ENCODE assay signal across 31 cellular contexts in genomic region chr15:29728418-29728817, GRCh38.
"Had no signal": no experiment of that assay in that cellular context is flagged by ENCODE, and none has a peak within 500 bp of the region (broad histone marks: within the 10 kb centered on the region; RNA-seq: fewer than 3 reads in every experiment).

No MANE protein-coding gene starts in this region.

- H3K36me3 Mint-ChIP-seq: activated CD4-positive, alpha-beta memory T cell treated with anti-CD3 and anti-CD28 coated beads for 36 hours; activated CD8-positive, alpha-beta memory T cell treated with anti-CD3 and anti-CD28 coated beads, Interleukin-2, amount 10 ng/mL, durations not matched to agents 7 days and 5 days; activated naive CD4-positive, alpha-beta T cell treated with anti-CD3 and anti-CD28 coated beads, Interleukin-2, amount 10 ng/mL, durations not matched to agents 7 days and 5 days; activated naive CD8-positive, alpha-beta T cell had no signal

- DNase-seq: activated B cell treated with CpG ODN at 0.5 μM for 24 hours; activated CD4-positive, alpha-beta memory T cell treated with anti-CD3 and anti-CD28 coated beads for 36 hours; activated CD4-positive, alpha-beta T cell treated with anti-CD3 and anti-CD28 coated beads for 4 hours; activated CD4-positive, alpha-beta T cell treated with anti-CD3 and anti-CD28 coated beads, Interleukin-2, amount 50 U/mL, for 1 hour; activated CD4-positive, CD25-positive, alpha-beta regulatory T cell treated with anti-CD3 and anti-CD28 coated beads, Interleukin-2, amount 50 U/mL, for 72 hours; activated CD8-positive, alpha-beta memory T cell treated with anti-CD3 and anti-CD28 coated beads for 24 hours; activated CD8-positive, alpha-beta memory T cell treated with anti-CD3 and anti-CD28 coated beads, Interleukin-2, amount 10 ng/mL, durations not matched to agents 7 days and 5 days; activated CD8-positive, alpha-beta memory T cell treated with anti-CD3 and anti-CD28 coated beads, Interleukin-2, amount 50 U/mL, for 48 hours; activated effector memory CD4-positive, alpha-beta T cell treated with Interleukin-2 at 50 U/mL for 16 hours; activated naive CD4-positive, alpha-beta T cell treated with anti-CD3 and anti-CD28 coated beads, Interleukin-2, amount 10 ng/mL, durations not matched to agents 7 days and 5 days; activated naive CD8-positive, alpha-beta T cell treated with anti-CD3 and anti-CD28 coated beads, Interleukin-2, amount 50 U/mL, for 24 hours; activated T-cell treated with anti-CD3 and anti-CD28 coated beads, Interleukin-2, amount 50 U/mL, for 48 hours; anterior cingulate cortex; Karpas-422; KBM-7; NCI-H1048; NCI-H1105 treated with DMSO at 0.1 percent for 48 hours; NCI-H1436; NCI-H1694; NCI-H1930; NCI-H2081 treated with DMSO at 0.1 percent for 48 hours; NCI-H226; NCI-H524 treated with DMSO at 0.1 percent for 48 hours; SW 1271; T-helper 1 cell; T-helper 2 cell; T-helper 9 cell had no signal

- FAIRE-seq: bronchial epithelial cell had no signal

- H3K4me3 Mint-ChIP-seq: activated B cell treated with CpG ODN at 0.5 μM for 24 hours; activated CD4-positive, alpha-beta memory T cell treated with anti-CD3 and anti-CD28 coated beads for 36 hours; activated CD8-positive, alpha-beta memory T cell treated with anti-CD3 and anti-CD28 coated beads, Interleukin-2, amount 10 ng/mL, durations not matched to agents 7 days and 5 days; activated naive CD4-positive, alpha-beta T cell treated with anti-CD3 and anti-CD28 coated beads, Interleukin-2, amount 10 ng/mL, durations not matched to agents 7 days and 5 days; activated naive CD8-positive, alpha-beta T cell; activated naive CD8-positive, alpha-beta T cell treated with anti-CD3 and anti-CD28 coated beads, Interleukin-2, amount 50 U/mL, for 24 hours; brain had no signal

- H3K27ac Mint-ChIP-seq: activated B cell treated with CpG ODN at 0.5 μM for 24 hours; activated CD4-positive, alpha-beta memory T cell treated with anti-CD3 and anti-CD28 coated beads for 36 hours; activated CD8-positive, alpha-beta memory T cell treated with anti-CD3 and anti-CD28 coated beads, Interleukin-2, amount 10 ng/mL, durations not matched to agents 7 days and 5 days; activated naive CD4-positive, alpha-beta T cell treated with anti-CD3 and anti-CD28 coated beads, Interleukin-2, amount 10 ng/mL, durations not matched to agents 7 days and 5 days; activated naive CD8-positive, alpha-beta T cell; activated naive CD8-positive, alpha-beta T cell treated with anti-CD3 and anti-CD28 coated beads, Interleukin-2, amount 50 U/mL, for 24 hours had no signal

- H3K4me1 Mint-ChIP-seq: activated B cell treated with CpG ODN at 0.5 μM for 24 hours; activated CD8-positive, alpha-beta memory T cell treated with anti-CD3 and anti-CD28 coated beads, Interleukin-2, amount 10 ng/mL, durations not matched to agents 7 days and 5 days; activated naive CD4-positive, alpha-beta T cell treated with anti-CD3 and anti-CD28 coated beads, Interleukin-2, amount 10 ng/mL, durations not matched to agents 7 days and 5 days; activated naive CD8-positive, alpha-beta T cell treated with anti-CD3 and anti-CD28 coated beads, Interleukin-2, amount 50 U/mL, for 24 hours; brain had no signal

- ATAC-seq: activated CD8-positive, alpha-beta memory T cell treated with anti-CD3 and anti-CD28 coated beads, Interleukin-2, amount 10 ng/mL, durations not matched to agents 7 days and 5 days; activated naive CD8-positive, alpha-beta T cell treated with anti-CD3 and anti-CD28 coated beads, Interleukin-2, amount 50 U/mL, for 24 hours; Panc1 had no signal

- H3K27me3 Mint-ChIP-seq: activated B cell treated with CpG ODN at 0.5 μM for 24 hours, brain had no signal

- H3K9me3 Mint-ChIP-seq: activated CD4-positive, alpha-beta memory T cell treated with anti-CD3 and anti-CD28 coated beads for 36 hours had no signal
